Comparison of ENCODE assay signal across 7 cellular contexts in the genomic region with DNA sequence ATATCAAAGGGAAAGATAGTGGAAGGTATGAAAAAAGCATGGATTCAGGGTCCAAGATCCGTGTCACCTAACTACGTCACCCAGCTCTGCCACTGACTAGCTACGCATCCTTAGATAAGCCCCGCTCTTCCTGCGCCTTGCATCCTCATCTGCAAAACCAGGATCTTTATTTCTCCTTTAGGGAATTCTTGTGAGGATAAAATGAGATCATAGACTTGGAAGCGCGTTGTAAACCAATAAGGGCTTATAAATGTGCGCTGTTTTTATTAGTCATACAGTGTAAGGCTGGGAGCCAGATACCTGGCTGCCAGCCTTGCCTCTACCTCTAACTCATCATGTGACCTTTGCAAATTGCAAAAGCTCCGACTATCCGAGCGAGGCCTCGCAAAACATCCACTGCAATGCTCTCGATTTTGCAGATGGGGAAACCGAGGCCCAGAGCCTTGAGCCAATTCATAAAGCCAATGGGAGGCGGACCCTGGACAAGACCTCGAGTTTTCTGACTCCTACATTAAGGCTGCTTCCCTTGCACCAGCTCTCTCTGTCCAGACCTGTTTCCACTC. TPM values are rescaled to one million over a fixed set of nuclear protein-coding genes. Genes with fewer than 3 reads are reported as not detected.
DNase-seq lines count a peak whose midpoint lies in the region; ATAC-seq, FAIRE-seq and TF ChIP-seq lines count a peak whose summit lies in the region.

No MANE protein-coding gene starts in this region.

- TF ChIP-seq RAD21 in K562 (CRISPR knock-in tag; conservative IDR thresholded peaks at IDR 0.05 in 1 of 2, IDR thresholded peaks at IDR 0.05 in 1 of 2), result no peak

- in situ Hi-C loops in K562 (cut with MboI), result no loop called here

- FAIRE-seq in K562 (lab: Jason Lieb, UNC), result peak; percentile 89

- H3K4me3 ChIP-seq in GM12864 (ENCODE audit: low read depth, low read length) (peak overlapping the region; percentile 87), K562 (peak overlapping the region; percentile 92)

- intact Hi-C loops in K562 (cut with micrococcal nuclease), result no loop called here

- no peak for DNase-seq in GM12864 (ENCODE audit: low read depth)
- peak; percentile 56 for DNase-seq in NCI-H2227 (lab: John Stamatoyannopoulos, UW; ENCODE audit: unreplicated experiment)
- peak in 2 of 4 experiments; percentile 42 to 58 for DNase-seq in K562 (ENCODE audit: extremely low read depth in 1 of 4, low spot score in 3 of 4)
- no peak for DNase-seq in left lobe of liver (ENCODE audit: low spot score)
- DNase-seq in superior temporal gyrus (ENCODE audit: extremely low spot score), result peak; percentile 46
- no peak for DNase-seq in GM19238 (ENCODE audit: insufficient read length, low spot score)
- DNase-seq in DMS153 (lab: John Stamatoyannopoulos, UW), result no peak

- H3K36me3 ChIP-seq in K562 (ENCODE audit: control insufficient read depth, insufficient read depth, low read length), result peaks cover 47% of the 10 kb centered on the region

- no peak for TF ChIP-seq EP300 in K562 (IDR thresholded peaks at IDR 0.05; ENCODE audit: low read length)

- H3K9me1 ChIP-seq in K562 (ENCODE audit: control insufficient read depth, insufficient read depth, low read length), result peaks cover 3% of the 10 kb centered on the region

- H3K9me3 ChIP-seq in K562 (replicated peaks; ENCODE audit: control insufficient read depth, insufficient read depth, low read depth, low read length), result peaks cover 7% of the 10 kb centered on the region

- H3K27me3 ChIP-seq in K562 (ENCODE audit: control insufficient read depth in 2 of 2, insufficient read depth in 2 of 2, low read length in 2 of 2), result no peaks in the 10 kb centered on the region

- H2AFZ ChIP-seq in K562 (ENCODE audit: low read depth, low read length), result peak overlapping the region; percentile 64

- TF ChIP-seq CTCF in GM12864 (IDR thresholded peaks at IDR 0.05; ENCODE audit: low read depth, low read length, missing control alignments) (no peak), K562 (IDR thresholded peaks at IDR 0.05 in 2 of 3, conservative IDR thresholded peaks at IDR 0.05 in 1 of 3; ENCODE audit: insufficient read depth in 2 of 3, low read depth in 1 of 3, low read length in 3 of 3) (no peak)

- POLR2A ChIA-PET in K562 (lab: Yijun Ruan, JAX), result interaction anchor here (0.6 to 2.7 kb wide), 10 partner anchors 10 to 80 kb away, joined by 3 to 14 read pairs (median 4); partner anchors contain the start of gene PTGDR2

- peak overlapping the region; percentile 91 for H3K27ac ChIP-seq in K562 (ENCODE audit: extremely low read depth, low read depth, low read length)

- BruUV-seq in K562 (replicated peaks; lab: Mats Ljungman, UMichigan), result no TSS peak

- H4K20me1 ChIP-seq in K562 (replicated peaks; ENCODE audit: control insufficient read depth, insufficient read depth, low read length), result peaks cover 27% of the 10 kb centered on the region

- ATAC-seq in K562 (peak; percentile 29), left lobe of liver (peak; percentile 63)

- peaks cover 43% of the 10 kb centered on the region for H3K79me2 ChIP-seq in K562 (ENCODE audit: control insufficient read depth, insufficient read depth, low read length)

- CTCF ChIA-PET in K562 (lab: Yijun Ruan, JAX; ENCODE audit: low intra/inter-chr PET ratio), result no interaction called here

- H3K4me2 ChIP-seq in K562 (ENCODE audit: insufficient read depth, low read length), result peak overlapping the region; percentile 93

- peak overlapping the region; percentile 95 to 98 for H3K9ac ChIP-seq in K562 (ENCODE audit: insufficient read depth in 1 of 2, low read depth in 2 of 2, low read length in 2 of 2)

- TF ChIP-seq POLR2A in K562 (conservative IDR thresholded peaks at IDR 0.05), result no peak

- under 1% methylated on average over 16 of the region's 16 CpGs for WGBS in K562 (ENCODE audit: insufficient coverage, low coverage, missing lambda C conversion rate)

- H3K4me1 ChIP-seq in K562 (replicated peaks in 1 of 2; ENCODE audit: control insufficient read depth in 2 of 2, insufficient read depth in 2 of 2, low read length in 2 of 2), result peaks cover 5 to 14% of the 10 kb centered on the region in 2 experiments; a peak in 4 of 5 replicates

RNA-seq across cellular contexts. Expression of gene PRPF19, which starts 0.8 kb away (rescaled TPM):
- total RNA-seq in K562 (2011; cell fraction: chromatin; rRNA removed; ENCODE audit: low replicate concordance), result 44.6 and 81.5 TPM in 2 replicates
- total RNA-seq in K562 (2011; cell fraction: nucleolus; rRNA removed), result 57.1 and 61.7 TPM in 2 replicates
- total RNA-seq in K562 (2011; cell fraction: nucleoplasm; rRNA removed), result 54.4 and 88.4 TPM in 2 replicates
- 93.5 and 122 TPM in 2 replicates for total RNA-seq in K562 (2014; rRNA removed)
- 58.4 and 68.0 TPM in 2 replicates for total RNA-seq in K562 (2014; rRNA removed; fragmentation: Illumina TruSeq; extraction: Trizol)
- 84.9 and 89.6 TPM in 2 replicates for total RNA-seq in K562 (2015; rRNA removed; fragmentation: Illumina TruSeq; extraction: Trizol)
- total RNA-seq in K562 (2021), result 193 and 208 TPM in 2 replicates
- polyA plus RNA-seq in K562 (2011; rRNA removed), result 31.5 and 61.8 TPM in 2 replicates
- 40.2 and 96.7 TPM in 2 replicates for polyA plus RNA-seq in K562 (2011; cell fraction: cytosol; rRNA removed)
- 41.7 and 70.4 TPM in 2 replicates for polyA plus RNA-seq in K562 (2011; cell fraction: nucleus; rRNA removed)
- polyA plus RNA-seq in K562 (2012), result 146 and 194 TPM in 2 replicates
- polyA plus RNA-seq in K562 (2014; fragmentation: Illumina TruSeq; extraction: Trizol), result 212 and 213 TPM in 2 replicates
- polyA plus RNA-seq in K562 (2014; fragmentation: Nextera tagmentation; extraction: Ambion mirVana), result 10 to 100 TPM in 1 of 2 experiments, 1 to 10 TPM in 1; 9.4 to 16.5 TPM
- polyA plus RNA-seq in K562 (2014; rRNA removed), result 73.1 and 73.2 TPM in 2 replicates
- polyA minus RNA-seq in K562 (2011; rRNA and poly(A)+ RNA removed), result 23.9 and 28.7 TPM in 2 replicates
- polyA minus RNA-seq in K562 (2011; cell fraction: cytosol; rRNA and poly(A)+ RNA removed), result 53.3 and 75.9 TPM in 2 replicates
- 41.1 and 43.4 TPM in 2 replicates for polyA minus RNA-seq in K562 (2011; cell fraction: nucleus; rRNA and poly(A)+ RNA removed)
- total RNA-seq in left lobe of liver, result 44.9 TPM

RNA-seq across cellular contexts. Expression of gene TMEM109, which starts 8.3 kb away (rescaled TPM):
- 15.1 and 39.4 TPM in 2 replicates for total RNA-seq in K562 (2011; cell fraction: chromatin; rRNA removed; ENCODE audit: low replicate concordance)
- 48.2 and 68.0 TPM in 2 replicates for total RNA-seq in K562 (2011; cell fraction: nucleolus; rRNA removed)
- 65.5 and 90.9 TPM in 2 replicates for total RNA-seq in K562 (2011; cell fraction: nucleoplasm; rRNA removed)
- total RNA-seq in K562 (2014; rRNA removed) (26.8 and 48.2 TPM in 2 replicates), K562 (2014; rRNA removed; fragmentation: Illumina TruSeq; extraction: Trizol) (23.3 and 30.5 TPM in 2 replicates), K562 (2015; rRNA removed; fragmentation: Illumina TruSeq; extraction: Trizol) (31.3 and 32.7 TPM in 2 replicates), K562 (2021) (69.8 and 79.0 TPM in 2 replicates), left lobe of liver (36.9 TPM)
- polyA plus RNA-seq in K562 (2011; rRNA removed) (16.2 and 24.9 TPM in 2 replicates), K562 (2014; fragmentation: Illumina TruSeq; extraction: Trizol) (71.3 and 83.1 TPM in 2 replicates), K562 (2014; fragmentation: Nextera tagmentation; extraction: Ambion mirVana) (10 to 100 TPM in 1 of 2 experiments, 1 to 10 TPM in 1; 9.2 to 18.3 TPM), K562 (2014; rRNA removed) (31.7 and 44.0 TPM in 2 replicates)
- 21.6 and 39.6 TPM in 2 replicates for polyA plus RNA-seq in K562 (2011; cell fraction: cytosol; rRNA removed)
- 16.5 and 20.7 TPM in 2 replicates for polyA plus RNA-seq in K562 (2011; cell fraction: nucleus; rRNA removed)
- polyA plus RNA-seq in K562 (2012), result 43.2 and 51.4 TPM in 2 replicates
- polyA minus RNA-seq in K562 (2011; rRNA and poly(A)+ RNA removed), result 10.7 and 12.1 TPM in 2 replicates
- polyA minus RNA-seq in K562 (2011; cell fraction: cytosol; rRNA and poly(A)+ RNA removed), result 20.4 and 24.0 TPM in 2 replicates
- polyA minus RNA-seq in K562 (2011; cell fraction: nucleus; rRNA and poly(A)+ RNA removed), result 5.5 and 8.0 TPM in 2 replicates

RNA-seq across cellular contexts. Expression of gene TMEM132A, which starts 18.6 kb away (rescaled TPM):
- 0.77 and 2.6 TPM in 2 replicates for total RNA-seq in K562 (2011; cell fraction: chromatin; rRNA removed; ENCODE audit: low replicate concordance)
- 1.4 and 2.5 TPM in 2 replicates for total RNA-seq in K562 (2011; cell fraction: nucleolus; rRNA removed)
- 1.2 and 2.1 TPM in 2 replicates for total RNA-seq in K562 (2011; cell fraction: nucleoplasm; rRNA removed)
- total RNA-seq in K562 (2014; rRNA removed) (0.12 and 0.14 TPM in 2 replicates), K562 (2014; rRNA removed; fragmentation: Illumina TruSeq; extraction: Trizol) (not detected in 2 replicates), K562 (2015; rRNA removed; fragmentation: Illumina TruSeq; extraction: Trizol) (0.04 TPM in 1 of 2 replicates, not detected in the other), K562 (2021) (0.24 and 0.47 TPM in 2 replicates), left lobe of liver (2.1 TPM)
- polyA plus RNA-seq in K562 (2011; rRNA removed) (0.18 and 0.20 TPM in 2 replicates), K562 (2014; fragmentation: Illumina TruSeq; extraction: Trizol) (not detected in 2 replicates), K562 (2014; fragmentation: Nextera tagmentation; extraction: Ambion mirVana) (not detected), K562 (2014; rRNA removed) (0.93 and 1.1 TPM in 2 replicates)
- 0.03 and 0.30 TPM in 2 replicates for polyA plus RNA-seq in K562 (2011; cell fraction: cytosol; rRNA removed)
- polyA plus RNA-seq in K562 (2011; cell fraction: nucleus; rRNA removed), result 1.1 and 3.4 TPM in 2 replicates
- 0.12 and 0.26 TPM in 2 replicates for polyA plus RNA-seq in K562 (2012)
- polyA minus RNA-seq in K562 (2011; rRNA and poly(A)+ RNA removed), result 0.15 and 0.46 TPM in 2 replicates
- polyA minus RNA-seq in K562 (2011; cell fraction: cytosol; rRNA and poly(A)+ RNA removed), result 0.73 and 1.4 TPM in 2 replicates
- 1.8 and 2.2 TPM in 2 replicates for polyA minus RNA-seq in K562 (2011; cell fraction: nucleus; rRNA and poly(A)+ RNA removed)

RNA-seq across cellular contexts. Expression of gene ZP1, which starts 38.3 kb away (rescaled TPM):
- not detected in 2 replicates for total RNA-seq in K562 (2011; cell fraction: chromatin; rRNA removed; ENCODE audit: low replicate concordance)
- total RNA-seq in K562 (2011; cell fraction: nucleolus; rRNA removed), result not detected in 2 replicates
- not detected in 2 replicates for total RNA-seq in K562 (2011; cell fraction: nucleoplasm; rRNA removed)
- total RNA-seq in K562 (2014; rRNA removed), result not detected in 2 replicates
- total RNA-seq in K562 (2014; rRNA removed; fragmentation: Illumina TruSeq; extraction: Trizol), result not detected in 2 replicates
- total RNA-seq in K562 (2015; rRNA removed; fragmentation: Illumina TruSeq; extraction: Trizol), result not detected in 2 replicates
- total RNA-seq in K562 (2021), result not detected in 2 replicates
- 0.11 and 0.12 TPM in 2 replicates for polyA plus RNA-seq in K562 (2011; rRNA removed)
- 0.04 and 0.66 TPM in 2 replicates for polyA plus RNA-seq in K562 (2011; cell fraction: cytosol; rRNA removed)
- polyA plus RNA-seq in K562 (2011; cell fraction: nucleus; rRNA removed), result 0.70 and 0.72 TPM in 2 replicates
- polyA plus RNA-seq in K562 (2012), result 0.08 TPM in 1 of 2 replicates, not detected in the other
- not detected in 2 replicates for polyA plus RNA-seq in K562 (2014; fragmentation: Illumina TruSeq; extraction: Trizol)
- polyA plus RNA-seq in K562 (2014; fragmentation: Nextera tagmentation; extraction: Ambion mirVana), result not detected
- polyA plus RNA-seq in K562 (2014; rRNA removed), result 0.15 TPM in 1 of 2 replicates, not detected in the other
- polyA minus RNA-seq in K562 (2011; rRNA and poly(A)+ RNA removed), result not detected in 2 replicates
- polyA minus RNA-seq in K562 (2011; cell fraction: cytosol; rRNA and poly(A)+ RNA removed), result not detected in 2 replicates
- polyA minus RNA-seq in K562 (2011; cell fraction: nucleus; rRNA and poly(A)+ RNA removed), result 0.56 TPM in 1 of 2 replicates, not detected in the other
- total RNA-seq in left lobe of liver, result not detected

RNA-seq across cellular contexts. Expression of gene SLC15A3, which starts 46.3 kb away (rescaled TPM):
- total RNA-seq in K562 (2011; cell fraction: chromatin; rRNA removed; ENCODE audit: low replicate concordance), result not detected in 2 replicates
- total RNA-seq in K562 (2011; cell fraction: nucleolus; rRNA removed), result not detected in 2 replicates
- not detected in 2 replicates for total RNA-seq in K562 (2011; cell fraction: nucleoplasm; rRNA removed)
- total RNA-seq in K562 (2014; rRNA removed) (not detected in 2 replicates), K562 (2014; rRNA removed; fragmentation: Illumina TruSeq; extraction: Trizol) (not detected in 2 replicates), K562 (2015; rRNA removed; fragmentation: Illumina TruSeq; extraction: Trizol) (not detected in 2 replicates), K562 (2021) (0.27 and 0.45 TPM in 2 replicates), left lobe of liver (8.8 TPM)
- polyA plus RNA-seq in K562 (2011; rRNA removed) (not detected in 2 replicates), K562 (2014; fragmentation: Illumina TruSeq; extraction: Trizol) (not detected in 2 replicates), K562 (2014; fragmentation: Nextera tagmentation; extraction: Ambion mirVana) (not detected), K562 (2014; rRNA removed) (0.07 TPM in 1 of 2 replicates, not detected in the other)
- polyA plus RNA-seq in K562 (2011; cell fraction: cytosol; rRNA removed), result not detected in 2 replicates
- polyA plus RNA-seq in K562 (2011; cell fraction: nucleus; rRNA removed), result not detected in 2 replicates
- polyA plus RNA-seq in K562 (2012), result not detected in 2 replicates
- not detected in 2 replicates for polyA minus RNA-seq in K562 (2011; rRNA and poly(A)+ RNA removed)
- not detected in 2 replicates for polyA minus RNA-seq in K562 (2011; cell fraction: cytosol; rRNA and poly(A)+ RNA removed)
- not detected in 2 replicates for polyA minus RNA-seq in K562 (2011; cell fraction: nucleus; rRNA and poly(A)+ RNA removed)

Comparison
In these comparisons a context has a peak if more than half of its experiments do, and no peak if none do; other contexts are left out.
1. DNase-seq: peak in NCI-H2227 (single experiment) and superior temporal gyrus (single experiment); none in GM12864 (single experiment), left lobe of liver (single experiment), GM19238 (single experiment) and DMS153 (single experiment).